In the genomic region with DNA sequence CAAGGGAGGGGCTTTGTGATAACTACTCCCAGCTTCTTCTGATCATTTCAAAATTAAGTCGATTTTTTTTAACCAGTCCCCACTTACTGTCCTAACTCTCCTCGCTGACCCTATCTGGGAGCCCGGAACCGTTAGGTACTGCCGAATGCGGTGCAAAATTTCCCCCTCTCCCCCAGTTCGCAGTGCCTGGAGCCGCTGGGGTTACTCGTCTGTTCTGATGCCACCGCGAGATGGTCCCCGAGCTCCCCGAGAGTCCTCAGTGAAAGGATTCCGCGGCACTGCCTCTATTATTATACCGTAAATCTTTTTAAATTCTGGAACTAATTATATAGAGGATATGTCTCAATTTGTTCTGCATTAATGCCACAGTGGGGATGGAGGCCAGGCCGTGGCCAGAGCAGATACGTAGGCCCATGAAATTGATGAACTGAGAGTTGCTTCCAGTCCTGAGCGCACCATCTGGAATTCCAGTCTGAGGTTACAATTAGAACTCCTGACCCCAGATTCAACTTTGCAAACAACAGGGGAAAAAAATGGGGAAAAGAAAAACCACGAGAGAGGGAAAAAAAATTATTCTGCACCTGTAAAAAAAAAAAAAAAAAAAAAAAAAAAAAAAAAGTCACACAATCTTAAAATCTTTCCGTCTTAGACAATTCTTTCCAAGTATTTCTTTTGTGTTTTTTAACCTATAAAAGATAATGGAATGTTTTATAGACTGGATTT, we compare ENCODE assay signal across 17 cellular contexts. TPM values are rescaled to one million over a fixed set of nuclear protein-coding genes. Genes with fewer than 3 reads are reported as not detected.
DNase-seq lines count a peak whose midpoint lies in the region; ATAC-seq, FAIRE-seq and TF ChIP-seq lines count a peak whose summit lies in the region.
"Had no signal": no experiment of that assay in that cellular context is flagged by ENCODE, and none has a peak within 500 bp of the region (broad histone marks: within the 10 kb centered on the region; RNA-seq: fewer than 3 reads in every experiment).

No MANE protein-coding gene starts in this region.

- peaks cover 2% of the 10 kb centered on the region for H3K4me1 Mint-ChIP-seq in astrocyte (ENCODE audit: low read depth, unreplicated experiment)
- H3K4me1 Mint-ChIP-seq in nephron: peaks cover 62% of the 10 kb centered on the region

- H3K9me3 Mint-ChIP-seq in astrocyte (ENCODE audit: unreplicated experiment) (peaks cover 27% of the 10 kb centered on the region), nephron (no peaks in the 10 kb centered on the region)

- H3K4me1 ChIP-seq in left ventricle myocardium inferior (peaks cover 51% of the 10 kb centered on the region), astrocyte (ENCODE audit: insufficient read depth, low read length) (no peaks in the 10 kb centered on the region)

- H3K4me3 Mint-ChIP-seq in astrocyte (ENCODE audit: unreplicated experiment): peak overlapping the region; percentile 5
- H3K4me3 Mint-ChIP-seq in nephron: peak overlapping the region; percentile 95 to 99 (median 99)

- H3K27ac Mint-ChIP-seq in astrocyte (ENCODE audit: unreplicated experiment) (peak overlapping the region; percentile 24), nephron (peak overlapping the region; percentile 98 to 100 (median 100))

- H4K20me1 ChIP-seq in astrocyte (ENCODE audit: insufficient read depth, low read length): peaks cover 6% of the 10 kb centered on the region

- peaks cover 100% of the 10 kb centered on the region for H3K27me3 ChIP-seq in left ventricle myocardium inferior (ENCODE audit: low read depth)
- peaks cover 80% of the 10 kb centered on the region for H3K27me3 ChIP-seq in astrocyte (ENCODE audit: insufficient read depth, low read length)

- no peak for ATAC-seq in GM18858 (IDR thresholded peaks at IDR 0.05; ENCODE audit: unreplicated experiment)

- no peak overlapping the region for H3K9ac ChIP-seq in astrocyte (ENCODE audit: low read length)

- H3K27ac ChIP-seq in left ventricle myocardium inferior (replicated peaks): no peak overlapping the region
- H3K27ac ChIP-seq in astrocyte (ENCODE audit: low read depth, low read length): no peak overlapping the region
- H3K27ac ChIP-seq: breast epithelium, Peyer's patch had no signal

- no peak for TF ChIP-seq CTCF in left ventricle myocardium inferior (IDR thresholded peaks at IDR 0.05; ENCODE audit: borderline replicate concordance)
- no peak for TF ChIP-seq CTCF in astrocyte (IDR thresholded peaks at IDR 0.05; ENCODE audit: insufficient read depth, low read depth, low read length)
- TF ChIP-seq CTCF in nephron (IDR thresholded peaks at IDR 0.05; ENCODE audit: unreplicated experiment in 3 of 3): peak in 1 of 3 experiments; percentile 6

- H3K27me3 Mint-ChIP-seq in astrocyte (ENCODE audit: low read depth, unreplicated experiment) (peaks cover 77% of the 10 kb centered on the region), nephron (ENCODE audit: low read depth) (peaks cover 78% of the 10 kb centered on the region)

- intact Hi-C loops in left ventricle myocardium inferior (cut with micrococcal nuclease): no loop called here
- intact Hi-C loops in cardiac septum (cut with DNase I): no loop called here

- no peaks in the 10 kb centered on the region for H3K9me3 ChIP-seq in left ventricle myocardium inferior (replicated peaks)
- no peaks in the 10 kb centered on the region for H3K9me3 ChIP-seq in astrocyte (ENCODE audit: insufficient read depth, low read depth, low read length)
- H3K9me3 ChIP-seq: breast epithelium, Peyer's patch had no signal

- H2AFZ ChIP-seq in astrocyte (ENCODE audit: low read depth, low read length): no peak overlapping the region

- H3K4me2 ChIP-seq in astrocyte (ENCODE audit: low read length): peak overlapping the region; percentile 22

- H3K36me3 Mint-ChIP-seq in astrocyte (ENCODE audit: low read depth, unreplicated experiment) (peaks cover 6% of the 10 kb centered on the region), nephron (ENCODE audit: low read depth) (peaks cover 32% of the 10 kb centered on the region)

- DNase-seq in left ventricle myocardium inferior (no peak), cardiac septum (ENCODE audit: low spot score) (no peak), astrocyte (ENCODE audit: low read depth) (no peak), NCI-H2081 treated with DMSO at 0.1 percent for 48 hours (lab: John Stamatoyannopoulos, UW) (no peak)
- no peak for DNase-seq in activated effector memory CD4-positive, alpha-beta T cell treated with Interleukin-2 at 50 U/mL for 16 hours
- DNase-seq: activated CD8-positive, alpha-beta memory T cell treated with anti-CD3 and anti-CD28 coated beads for 24 hours; AML-193; hypothalamus; NCI-H1105 treated with DMSO at 0.1 percent for 48 hours; Peyer's patch; stimulated activated CD4-positive, alpha-beta T cell treated with anti-CD3 and anti-CD28 coated beads, Interleukin-15, amount 100 ng/mL, for 24 hours had no signal

- H3K4me3 ChIP-seq in left ventricle myocardium inferior: peak overlapping the region; percentile 45
- H3K4me3 ChIP-seq in astrocyte (ENCODE audit: insufficient read depth, low read depth, low read length): no peak overlapping the region
- H3K4me3 ChIP-seq: Peyer's patch had no signal

- no peaks in the 10 kb centered on the region for H3K36me3 ChIP-seq in left ventricle myocardium inferior
- no peaks in the 10 kb centered on the region for H3K36me3 ChIP-seq in astrocyte (ENCODE audit: insufficient read depth, low read length)
- H3K36me3 ChIP-seq: breast epithelium, Peyer's patch had no signal

- H3K79me2 ChIP-seq in astrocyte (ENCODE audit: insufficient read depth, low read length): no peaks in the 10 kb centered on the region

- FAIRE-seq in astrocyte (lab: Jason Lieb, UNC): no peak

RNA-seq across cellular contexts. Expression of gene WT1, which starts 4.3 kb away (rescaled TPM):
- 2.0 TPM for total RNA-seq in left ventricle myocardium inferior
- 2.3 TPM for total RNA-seq in cardiac septum
- total RNA-seq in astrocyte: 0.45 and 1.4 TPM in 2 replicates
- total RNA-seq: fibroblast of lung, lower leg skin, myocyte, Peyer's patch had no signal
